Comparison of ENCODE assay signal across 8 cellular contexts in genomic region chr16:56357291-56357764, GRCh38.
DNase-seq lines count a peak whose midpoint lies in the region; ATAC-seq and TF ChIP-seq lines count a peak whose summit lies in the region.

No MANE protein-coding gene starts in this region.

- ATAC-seq in HG03469 (IDR thresholded peaks at IDR 0.05; ENCODE audit: unreplicated experiment), result no peak
- ATAC-seq in HG03521 (IDR thresholded peaks at IDR 0.05; ENCODE audit: unreplicated experiment), result no peak

- H3K27me3 ChIP-seq in MG63, result no peaks in the 10 kb centered on the region

- TF ChIP-seq CTCF in GM12864 (IDR thresholded peaks at IDR 0.05; ENCODE audit: low read depth, low read length, missing control alignments), result no peak
- TF ChIP-seq CTCF in choroid plexus epithelial cell (conservative IDR thresholded peaks at IDR 0.05; ENCODE audit: low read depth, low read length), result no peak
- TF ChIP-seq CTCF in type B pancreatic cell (conservative IDR thresholded peaks at IDR 0.05), result no peak

- DNase-seq in GM12864 (ENCODE audit: low read depth), result no peak
- no peak for DNase-seq in MG63
- DNase-seq in choroid plexus epithelial cell (ENCODE audit: low read depth), result peak; percentile 73
- DNase-seq in lung microvascular endothelial cell (ENCODE audit: low read depth in 2 of 2), result peak; percentile 33 to 66
- DNase-seq in type B pancreatic cell (ENCODE audit: extremely low spot score, unreplicated experiment), result peak; percentile 65
- DNase-seq in NCI-H2107 (lab: John Stamatoyannopoulos, UW), result no peak

- peaks cover 21% of the 10 kb centered on the region for H3K4me1 Mint-ChIP-seq in type B pancreatic cell (ENCODE audit: unreplicated experiment)

- no peak overlapping the region for H3K4me3 Mint-ChIP-seq in type B pancreatic cell

- H3K27ac Mint-ChIP-seq in type B pancreatic cell, result peak overlapping the region; percentile 85

- H3K9me3 Mint-ChIP-seq in type B pancreatic cell, result no peaks in the 10 kb centered on the region

- H3K4me3 ChIP-seq in GM12864 (ENCODE audit: low read depth, low read length) (peak overlapping the region; percentile 63; the same call in 1 of the 2 replicates), MG63 (peak overlapping the region; percentile 43), choroid plexus epithelial cell (ENCODE audit: low read depth, low read length) (peak overlapping the region; percentile 59)

- H3K9me3 ChIP-seq in MG63, result no peaks in the 10 kb centered on the region

- peaks cover 24% of the 10 kb centered on the region for H3K36me3 ChIP-seq in MG63

- peaks cover under 1% of the 10 kb centered on the region for H3K36me3 Mint-ChIP-seq in type B pancreatic cell

- no peaks in the 10 kb centered on the region for H3K27me3 Mint-ChIP-seq in type B pancreatic cell

Comparison
In these comparisons a context has a peak if more than half of its experiments do, and no peak if none do; other contexts are left out.
1. DNase-seq: peak in choroid plexus epithelial cell (single experiment), lung microvascular endothelial cell (2 of 2) and type B pancreatic cell (single experiment); none in GM12864 (single experiment), MG63 (single experiment) and NCI-H2107 (single experiment).
2. Peak in every context shown above with its lines, with median percentiles within 50 percentile points of each other: H3K4me3 ChIP-seq.